In the genomic region with DNA sequence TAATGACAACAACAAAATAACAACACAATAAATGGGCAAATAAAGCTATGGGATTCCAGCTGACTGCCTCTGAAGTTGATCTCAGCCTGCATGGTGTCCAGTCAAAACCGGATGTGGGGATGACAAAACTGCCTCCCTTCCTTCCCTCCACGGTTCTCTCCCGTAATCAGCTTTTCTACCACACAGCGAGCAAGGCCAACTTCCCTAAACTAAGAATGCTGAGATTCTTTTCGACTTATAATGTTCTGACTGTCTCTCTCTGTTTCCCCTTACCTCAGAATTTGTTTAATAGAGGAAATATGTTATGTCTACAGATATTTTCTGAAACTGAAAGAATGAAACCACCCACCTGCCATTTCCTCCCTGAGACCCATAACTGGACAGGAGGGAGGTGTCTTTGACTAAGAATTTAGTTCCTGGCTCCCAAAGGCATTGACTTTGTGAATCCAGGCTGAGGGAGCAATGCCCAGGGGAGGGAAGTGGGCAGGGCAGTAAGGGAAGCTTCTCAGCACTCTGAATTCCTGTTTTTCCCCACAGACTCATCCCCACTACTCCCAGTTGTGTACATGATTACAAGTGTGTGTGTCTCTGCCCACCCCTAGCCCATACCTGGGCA, we compare ENCODE assay signal across 1 cellular context.
TF ChIP-seq lines count a peak whose summit lies in the region.

No MANE protein-coding gene starts in this region.

TF ChIP-seq in WTC11, 78 proteins besides CTCF, POLR2A, EP300 and RAD21 (continued from another document):
- TF ChIP-seq, protein P1, sequence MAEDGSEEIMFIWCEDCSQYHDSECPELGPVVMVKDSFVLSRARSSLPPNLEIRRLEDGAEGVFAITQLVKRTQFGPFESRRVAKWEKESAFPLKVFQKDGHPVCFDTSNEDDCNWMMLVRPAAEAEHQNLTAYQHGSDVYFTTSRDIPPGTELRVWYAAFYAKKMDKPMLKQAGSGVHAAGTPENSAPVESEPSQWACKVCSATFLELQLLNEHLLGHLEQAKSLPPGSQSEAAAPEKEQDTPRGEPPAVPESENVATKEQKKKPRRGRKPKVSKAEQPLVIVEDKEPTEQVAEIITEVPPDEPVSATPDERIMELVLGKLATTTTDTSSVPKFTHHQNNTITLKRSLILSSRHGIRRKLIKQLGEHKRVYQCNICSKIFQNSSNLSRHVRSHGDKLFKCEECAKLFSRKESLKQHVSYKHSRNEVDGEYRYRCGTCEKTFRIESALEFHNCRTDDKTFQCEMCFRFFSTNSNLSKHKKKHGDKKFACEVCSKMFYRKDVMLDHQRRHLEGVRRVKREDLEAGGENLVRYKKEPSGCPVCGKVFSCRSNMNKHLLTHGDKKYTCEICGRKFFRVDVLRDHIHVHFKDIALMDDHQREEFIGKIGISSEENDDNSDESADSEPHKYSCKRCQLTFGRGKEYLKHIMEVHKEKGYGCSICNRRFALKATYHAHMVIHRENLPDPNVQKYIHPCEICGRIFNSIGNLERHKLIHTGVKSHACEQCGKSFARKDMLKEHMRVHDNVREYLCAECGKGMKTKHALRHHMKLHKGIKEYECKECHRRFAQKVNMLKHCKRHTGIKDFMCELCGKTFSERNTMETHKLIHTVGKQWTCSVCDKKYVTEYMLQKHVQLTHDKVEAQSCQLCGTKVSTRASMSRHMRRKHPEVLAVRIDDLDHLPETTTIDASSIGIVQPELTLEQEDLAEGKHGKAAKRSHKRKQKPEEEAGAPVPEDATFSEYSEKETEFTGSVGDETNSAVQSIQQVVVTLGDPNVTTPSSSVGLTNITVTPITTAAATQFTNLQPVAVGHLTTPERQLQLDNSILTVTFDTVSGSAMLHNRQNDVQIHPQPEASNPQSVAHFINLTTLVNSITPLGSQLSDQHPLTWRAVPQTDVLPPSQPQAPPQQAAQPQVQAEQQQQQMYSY (CRISPR knock-in tag; IDR thresholded peaks at IDR 0.05), result no peak
